ENCODE assay signal across 1 cellular context in the genomic region with DNA sequence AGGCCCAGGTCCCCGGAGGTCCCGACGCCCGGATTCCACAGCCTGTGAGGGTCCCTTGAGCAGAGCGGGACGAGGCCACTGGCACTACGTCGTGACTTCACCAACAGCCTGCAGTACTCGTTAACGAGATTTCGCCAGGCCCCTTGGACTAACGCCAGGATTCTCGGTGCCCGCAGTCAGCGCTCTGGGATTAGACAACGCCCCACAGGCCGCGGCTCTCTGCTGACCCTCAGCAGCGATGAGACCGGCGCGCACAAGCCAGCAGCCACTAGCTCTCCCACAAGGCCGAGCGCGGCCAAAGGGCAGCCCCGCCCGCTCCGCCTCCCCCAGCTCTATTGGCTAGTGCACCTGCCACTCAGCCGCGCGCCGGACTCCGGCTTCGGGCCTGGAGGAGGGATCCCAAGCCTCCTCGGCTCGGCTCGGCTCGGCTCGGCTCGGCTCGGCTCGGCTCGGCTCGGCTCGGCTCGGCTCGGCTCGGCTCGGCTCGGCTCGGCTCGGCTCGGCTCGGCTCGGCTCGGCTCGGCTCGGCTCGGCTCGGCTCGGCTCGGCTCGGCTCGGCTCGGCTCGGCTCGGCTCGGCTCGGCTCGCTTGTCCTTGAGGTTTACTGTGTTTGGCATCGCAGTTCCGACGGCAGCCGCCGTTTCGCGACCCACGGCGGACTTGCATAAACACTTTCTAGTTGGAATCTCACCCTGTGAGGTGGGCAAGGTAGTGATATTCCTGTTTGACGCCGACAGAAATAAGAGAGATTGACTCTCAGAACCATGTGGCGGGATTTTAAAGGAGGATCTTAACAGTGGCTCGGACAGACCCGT.
TF ChIP-seq lines count a peak whose summit lies in the region.

No MANE protein-coding gene starts in this region.

TF ChIP-seq in HepG2, 621 proteins besides CTCF, POLR2A, EP300 and RAD21 (continued from another document and continues in another):
- 0 out of 2 replicates have a peak, but pooled peaks have one; percentile 56 for TF ChIP-seq ZFP41 (CRISPR knock-in tag; IDR thresholded peaks at IDR 0.05; ENCODE audit: borderline replicate concordance)
- no peak for TF ChIP-seq TCF7L2 (IDR thresholded peaks at IDR 0.05; ENCODE audit: low read depth, low read length)
- TF ChIP-seq, protein P1, sequence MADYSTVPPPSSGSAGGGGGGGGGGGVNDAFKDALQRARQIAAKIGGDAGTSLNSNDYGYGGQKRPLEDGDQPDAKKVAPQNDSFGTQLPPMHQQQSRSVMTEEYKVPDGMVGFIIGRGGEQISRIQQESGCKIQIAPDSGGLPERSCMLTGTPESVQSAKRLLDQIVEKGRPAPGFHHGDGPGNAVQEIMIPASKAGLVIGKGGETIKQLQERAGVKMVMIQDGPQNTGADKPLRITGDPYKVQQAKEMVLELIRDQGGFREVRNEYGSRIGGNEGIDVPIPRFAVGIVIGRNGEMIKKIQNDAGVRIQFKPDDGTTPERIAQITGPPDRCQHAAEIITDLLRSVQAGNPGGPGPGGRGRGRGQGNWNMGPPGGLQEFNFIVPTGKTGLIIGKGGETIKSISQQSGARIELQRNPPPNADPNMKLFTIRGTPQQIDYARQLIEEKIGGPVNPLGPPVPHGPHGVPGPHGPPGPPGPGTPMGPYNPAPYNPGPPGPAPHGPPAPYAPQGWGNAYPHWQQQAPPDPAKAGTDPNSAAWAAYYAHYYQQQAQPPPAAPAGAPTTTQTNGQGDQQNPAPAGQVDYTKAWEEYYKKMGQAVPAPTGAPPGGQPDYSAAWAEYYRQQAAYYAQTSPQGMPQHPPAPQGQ (CRISPR knock-in tag; IDR thresholded peaks at IDR 0.05; ENCODE audit: borderline replicate concordance) = peak; percentile 60; the same call in 1 of the 2 replicates
- no peak for TF ChIP-seq ZMYM2 (CRISPR knock-in tag; IDR thresholded peaks at IDR 0.05)
- TF ChIP-seq, protein P2, sequence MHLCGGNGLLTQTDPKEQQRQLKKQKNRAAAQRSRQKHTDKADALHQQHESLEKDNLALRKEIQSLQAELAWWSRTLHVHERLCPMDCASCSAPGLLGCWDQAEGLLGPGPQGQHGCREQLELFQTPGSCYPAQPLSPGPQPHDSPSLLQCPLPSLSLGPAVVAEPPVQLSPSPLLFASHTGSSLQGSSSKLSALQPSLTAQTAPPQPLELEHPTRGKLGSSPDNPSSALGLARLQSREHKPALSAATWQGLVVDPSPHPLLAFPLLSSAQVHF (CRISPR knock-in tag; IDR thresholded peaks at IDR 0.05) = 0 out of 2 replicates have a peak, but pooled peaks have one; percentile 65
- peak; percentile 88 for TF ChIP-seq TARDBP (CRISPR knock-in tag; IDR thresholded peaks at IDR 0.05)
- 0 out of 2 replicates have a peak, but pooled peaks have one; percentile 34 for TF ChIP-seq ZNF567 (CRISPR knock-in tag; IDR thresholded peaks at IDR 0.05; ENCODE audit: borderline replicate concordance)
- no peak for TF ChIP-seq ZNF260 (CRISPR knock-in tag; IDR thresholded peaks at IDR 0.05; ENCODE audit: borderline replicate concordance, low read depth)
- TF ChIP-seq ZNF891 (CRISPR knock-in tag; IDR thresholded peaks at IDR 0.05) = peak; percentile 67; the same call in 1 of the 2 replicates
- TF ChIP-seq ZNF225 (CRISPR knock-in tag; IDR thresholded peaks at IDR 0.05) = peak; percentile 71; the same call in 1 of the 2 replicates
- peak; percentile 89; the same call in 1 of the 2 replicates for TF ChIP-seq GLI4 (CRISPR knock-in tag; IDR thresholded peaks at IDR 0.05; ENCODE audit: borderline replicate concordance)
- peak; percentile 44; the same call in 1 of the 2 replicates for TF ChIP-seq ZNF773 (CRISPR knock-in tag; IDR thresholded peaks at IDR 0.05; ENCODE audit: borderline replicate concordance)
- TF ChIP-seq ZC3H13 (CRISPR knock-in tag; IDR thresholded peaks at IDR 0.05) = no peak
- TF ChIP-seq, protein P3, sequence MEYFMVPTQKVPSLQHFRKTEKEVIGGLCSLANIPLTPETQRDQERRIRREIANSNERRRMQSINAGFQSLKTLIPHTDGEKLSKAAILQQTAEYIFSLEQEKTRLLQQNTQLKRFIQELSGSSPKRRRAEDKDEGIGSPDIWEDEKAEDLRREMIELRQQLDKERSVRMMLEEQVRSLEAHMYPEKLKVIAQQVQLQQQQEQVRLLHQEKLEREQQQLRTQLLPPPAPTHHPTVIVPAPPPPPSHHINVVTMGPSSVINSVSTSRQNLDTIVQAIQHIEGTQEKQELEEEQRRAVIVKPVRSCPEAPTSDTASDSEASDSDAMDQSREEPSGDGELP (IDR thresholded peaks at IDR 0.05; ENCODE audit: borderline replicate concordance, low read depth) = peak; percentile 36; the same call in 1 of the 2 replicates
- 0 out of 2 replicates have a peak, but pooled peaks have one; percentile 42 for TF ChIP-seq SMYD3 (CRISPR knock-in tag; IDR thresholded peaks at IDR 0.05)
- 0 out of 2 replicates have a peak, but pooled peaks have one; percentile 49 for TF ChIP-seq MEIS1 (CRISPR knock-in tag; IDR thresholded peaks at IDR 0.05; ENCODE audit: borderline replicate concordance)
- TF ChIP-seq, protein P4, sequence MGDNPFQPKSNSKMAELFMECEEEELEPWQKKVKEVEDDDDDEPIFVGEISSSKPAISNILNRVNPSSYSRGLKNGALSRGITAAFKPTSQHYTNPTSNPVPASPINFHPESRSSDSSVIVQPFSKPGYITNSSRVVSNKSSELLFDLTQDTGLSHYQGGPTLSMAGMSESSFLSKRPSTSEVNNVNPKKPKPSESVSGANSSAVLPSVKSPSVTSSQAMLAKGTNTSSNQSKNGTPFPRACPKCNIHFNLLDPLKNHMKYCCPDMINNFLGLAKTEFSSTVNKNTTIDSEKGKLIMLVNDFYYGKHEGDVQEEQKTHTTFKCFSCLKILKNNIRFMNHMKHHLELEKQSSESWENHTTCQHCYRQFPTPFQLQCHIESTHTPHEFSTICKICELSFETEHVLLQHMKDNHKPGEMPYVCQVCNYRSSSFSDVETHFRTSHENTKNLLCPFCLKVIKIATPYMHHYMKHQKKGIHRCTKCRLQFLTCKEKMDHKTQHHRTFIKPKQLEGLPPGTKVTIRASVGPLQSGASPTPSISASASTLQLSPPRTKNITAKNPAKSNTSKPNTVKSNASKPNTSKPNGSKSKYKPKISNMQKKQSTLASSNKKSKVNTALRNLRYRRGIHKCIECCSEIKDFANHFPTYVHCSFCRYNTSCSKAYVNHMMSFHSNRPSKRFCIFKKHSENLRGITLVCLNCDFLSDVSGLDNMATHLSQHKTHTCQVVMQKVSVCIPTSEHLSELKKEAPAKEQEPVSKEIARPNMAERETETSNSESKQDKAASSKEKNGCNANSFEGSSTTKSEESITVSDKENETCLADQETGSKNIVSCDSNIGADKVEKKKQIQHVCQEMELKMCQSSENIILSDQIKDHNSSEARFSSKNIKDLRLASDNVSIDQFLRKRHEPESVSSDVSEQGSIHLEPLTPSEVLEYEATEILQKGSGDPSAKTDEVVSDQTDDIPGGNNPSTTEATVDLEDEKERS (CRISPR knock-in tag; IDR thresholded peaks at IDR 0.05) = peak; percentile 89; the same call in 1 of the 2 replicates
- no peak for TF ChIP-seq HMG20A (CRISPR knock-in tag; IDR thresholded peaks at IDR 0.05; ENCODE audit: borderline replicate concordance)
- peak; percentile 39 for TF ChIP-seq GATAD2A (CRISPR knock-in tag; IDR thresholded peaks at IDR 0.05)
- peak; percentile 67; the same call in 1 of the 2 replicates for TF ChIP-seq MTA1 (CRISPR knock-in tag; IDR thresholded peaks at IDR 0.05; ENCODE audit: borderline replicate concordance)
- TF ChIP-seq ZNF841 (CRISPR knock-in tag; IDR thresholded peaks at IDR 0.05; ENCODE audit: borderline replicate concordance) = no peak
- TF ChIP-seq, protein P5, sequence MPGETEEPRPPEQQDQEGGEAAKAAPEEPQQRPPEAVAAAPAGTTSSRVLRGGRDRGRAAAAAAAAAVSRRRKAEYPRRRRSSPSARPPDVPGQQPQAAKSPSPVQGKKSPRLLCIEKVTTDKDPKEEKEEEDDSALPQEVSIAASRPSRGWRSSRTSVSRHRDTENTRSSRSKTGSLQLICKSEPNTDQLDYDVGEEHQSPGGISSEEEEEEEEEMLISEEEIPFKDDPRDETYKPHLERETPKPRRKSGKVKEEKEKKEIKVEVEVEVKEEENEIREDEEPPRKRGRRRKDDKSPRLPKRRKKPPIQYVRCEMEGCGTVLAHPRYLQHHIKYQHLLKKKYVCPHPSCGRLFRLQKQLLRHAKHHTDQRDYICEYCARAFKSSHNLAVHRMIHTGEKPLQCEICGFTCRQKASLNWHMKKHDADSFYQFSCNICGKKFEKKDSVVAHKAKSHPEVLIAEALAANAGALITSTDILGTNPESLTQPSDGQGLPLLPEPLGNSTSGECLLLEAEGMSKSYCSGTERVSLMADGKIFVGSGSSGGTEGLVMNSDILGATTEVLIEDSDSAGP (CRISPR knock-in tag; IDR thresholded peaks at IDR 0.05; ENCODE audit: borderline replicate concordance) = peak; percentile 96
- no peak for TF ChIP-seq SOX6 (IDR thresholded peaks at IDR 0.05)
- peak; percentile 65 for TF ChIP-seq SOX6 (CRISPR knock-in tag; IDR thresholded peaks at IDR 0.05)
- TF ChIP-seq ZBTB38 (CRISPR knock-in tag; IDR thresholded peaks at IDR 0.05) = peak; percentile 40; the same call in 1 of the 2 replicates
- TF ChIP-seq ZNF788 (CRISPR knock-in tag; IDR thresholded peaks at IDR 0.05; ENCODE audit: borderline replicate concordance) = peak; percentile 90
- TF ChIP-seq TSC22D2 (CRISPR knock-in tag; IDR thresholded peaks at IDR 0.05; ENCODE audit: borderline replicate concordance) = 0 out of 2 replicates have a peak, but pooled peaks have one; percentile 53
- no peak for TF ChIP-seq CHCHD3 (CRISPR knock-in tag; IDR thresholded peaks at IDR 0.05)
- TF ChIP-seq MTF2 (CRISPR knock-in tag; IDR thresholded peaks at IDR 0.05; ENCODE audit: borderline replicate concordance) = no peak
- TF ChIP-seq, protein P6, sequence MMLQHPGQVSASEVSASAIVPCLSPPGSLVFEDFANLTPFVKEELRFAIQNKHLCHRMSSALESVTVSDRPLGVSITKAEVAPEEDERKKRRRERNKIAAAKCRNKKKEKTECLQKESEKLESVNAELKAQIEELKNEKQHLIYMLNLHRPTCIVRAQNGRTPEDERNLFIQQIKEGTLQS (CRISPR knock-in tag; IDR thresholded peaks at IDR 0.05) = 0 out of 2 replicates have a peak, but pooled peaks have one; percentile 52
- peak; percentile 37; the same call in 1 of the 2 replicates for TF ChIP-seq SOX5 (CRISPR knock-in tag; IDR thresholded peaks at IDR 0.05; ENCODE audit: borderline replicate concordance)
- peak; percentile 58; the same call in 1 of the 2 replicates for TF ChIP-seq ZNF160 (CRISPR knock-in tag; IDR thresholded peaks at IDR 0.05)
- no peak for TF ChIP-seq ZSCAN22 (CRISPR knock-in tag; IDR thresholded peaks at IDR 0.05)
- no peak for TF ChIP-seq ZNF780A (CRISPR knock-in tag; IDR thresholded peaks at IDR 0.05)
- TF ChIP-seq AGO2 (optimal IDR thresholded peaks at IDR 0.05; ENCODE audit: low read depth, low read length) = no peak
- TF ChIP-seq ATAD3A (CRISPR knock-in tag; IDR thresholded peaks at IDR 0.05) = no peak
- peak; percentile 76; the same call in 1 of the 2 replicates for TF ChIP-seq ARNT2 (CRISPR knock-in tag; IDR thresholded peaks at IDR 0.05; ENCODE audit: low read depth)
- 0 out of 2 replicates have a peak, but pooled peaks have one; percentile 64 for TF ChIP-seq ZNF547 (CRISPR knock-in tag; IDR thresholded peaks at IDR 0.05)
- peak; percentile 55; the same call in 1 of the 2 replicates for TF ChIP-seq ERF (CRISPR knock-in tag; IDR thresholded peaks at IDR 0.05)
- TF ChIP-seq, protein P7, sequence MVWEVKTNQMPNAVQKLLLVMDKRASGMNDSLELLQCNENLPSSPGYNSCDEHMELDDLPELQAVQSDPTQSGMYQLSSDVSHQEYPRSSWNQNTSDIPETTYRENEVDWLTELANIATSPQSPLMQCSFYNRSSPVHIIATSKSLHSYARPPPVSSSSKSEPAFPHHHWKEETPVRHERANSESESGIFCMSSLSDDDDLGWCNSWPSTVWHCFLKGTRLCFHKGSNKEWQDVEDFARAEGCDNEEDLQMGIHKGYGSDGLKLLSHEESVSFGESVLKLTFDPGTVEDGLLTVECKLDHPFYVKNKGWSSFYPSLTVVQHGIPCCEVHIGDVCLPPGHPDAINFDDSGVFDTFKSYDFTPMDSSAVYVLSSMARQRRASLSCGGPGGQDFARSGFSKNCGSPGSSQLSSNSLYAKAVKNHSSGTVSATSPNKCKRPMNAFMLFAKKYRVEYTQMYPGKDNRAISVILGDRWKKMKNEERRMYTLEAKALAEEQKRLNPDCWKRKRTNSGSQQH (CRISPR knock-in tag; IDR thresholded peaks at IDR 0.05; ENCODE audit: low read depth) = no peak
- no peak for TF ChIP-seq MED8 (CRISPR knock-in tag; IDR thresholded peaks at IDR 0.05; ENCODE audit: insufficient replicate concordance)
- peak; percentile 89 for TF ChIP-seq KAT8 (CRISPR knock-in tag; IDR thresholded peaks at IDR 0.05)
- TF ChIP-seq HOXD1 (CRISPR knock-in tag; IDR thresholded peaks at IDR 0.05) = 0 out of 2 replicates have a peak, but pooled peaks have one; percentile 48
- no peak for TF ChIP-seq RBM22 (optimal IDR thresholded peaks at IDR 0.05; ENCODE audit: low read length)
- peak; percentile 30; the same call in 1 of the 2 replicates for TF ChIP-seq CEBPB (IDR thresholded peaks at IDR 0.05; ENCODE audit: borderline replicate concordance, low read depth, low read length)
- TF ChIP-seq ZNF605 (CRISPR knock-in tag; IDR thresholded peaks at IDR 0.05) = peak; percentile 85
- TF ChIP-seq ZNF543 (CRISPR knock-in tag; IDR thresholded peaks at IDR 0.05) = 0 out of 2 replicates have a peak, but pooled peaks have one; percentile 35
- TF ChIP-seq, protein P8, sequence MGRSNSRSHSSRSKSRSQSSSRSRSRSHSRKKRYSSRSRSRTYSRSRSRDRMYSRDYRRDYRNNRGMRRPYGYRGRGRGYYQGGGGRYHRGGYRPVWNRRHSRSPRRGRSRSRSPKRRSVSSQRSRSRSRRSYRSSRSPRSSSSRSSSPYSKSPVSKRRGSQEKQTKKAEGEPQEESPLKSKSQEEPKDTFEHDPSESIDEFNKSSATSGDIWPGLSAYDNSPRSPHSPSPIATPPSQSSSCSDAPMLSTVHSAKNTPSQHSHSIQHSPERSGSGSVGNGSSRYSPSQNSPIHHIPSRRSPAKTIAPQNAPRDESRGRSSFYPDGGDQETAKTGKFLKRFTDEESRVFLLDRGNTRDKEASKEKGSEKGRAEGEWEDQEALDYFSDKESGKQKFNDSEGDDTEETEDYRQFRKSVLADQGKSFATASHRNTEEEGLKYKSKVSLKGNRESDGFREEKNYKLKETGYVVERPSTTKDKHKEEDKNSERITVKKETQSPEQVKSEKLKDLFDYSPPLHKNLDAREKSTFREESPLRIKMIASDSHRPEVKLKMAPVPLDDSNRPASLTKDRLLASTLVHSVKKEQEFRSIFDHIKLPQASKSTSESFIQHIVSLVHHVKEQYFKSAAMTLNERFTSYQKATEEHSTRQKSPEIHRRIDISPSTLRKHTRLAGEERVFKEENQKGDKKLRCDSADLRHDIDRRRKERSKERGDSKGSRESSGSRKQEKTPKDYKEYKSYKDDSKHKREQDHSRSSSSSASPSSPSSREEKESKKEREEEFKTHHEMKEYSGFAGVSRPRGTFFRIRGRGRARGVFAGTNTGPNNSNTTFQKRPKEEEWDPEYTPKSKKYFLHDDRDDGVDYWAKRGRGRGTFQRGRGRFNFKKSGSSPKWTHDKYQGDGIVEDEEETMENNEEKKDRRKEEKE (IDR thresholded peaks at IDR 0.05) = no peak
- TF ChIP-seq, protein P9, sequence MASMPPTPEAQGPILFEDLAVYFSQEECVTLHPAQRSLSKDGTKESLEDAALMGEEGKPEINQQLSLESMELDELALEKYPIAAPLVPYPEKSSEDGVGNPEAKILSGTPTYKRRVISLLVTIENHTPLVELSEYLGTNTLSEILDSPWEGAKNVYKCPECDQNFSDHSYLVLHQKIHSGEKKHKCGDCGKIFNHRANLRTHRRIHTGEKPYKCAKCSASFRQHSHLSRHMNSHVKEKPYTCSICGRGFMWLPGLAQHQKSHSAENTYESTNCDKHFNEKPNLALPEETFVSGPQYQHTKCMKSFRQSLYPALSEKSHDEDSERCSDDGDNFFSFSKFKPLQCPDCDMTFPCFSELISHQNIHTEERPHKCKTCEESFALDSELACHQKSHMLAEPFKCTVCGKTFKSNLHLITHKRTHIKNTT (CRISPR knock-in tag; IDR thresholded peaks at IDR 0.05) = no peak
- peak; percentile 61 for TF ChIP-seq HNRNPLL (IDR thresholded peaks at IDR 0.05; ENCODE audit: low read depth, low read length, poor library complexity, severe bottlenecking)
